Comparison of ENCODE assay signal across 8 cellular contexts in the genomic region with DNA sequence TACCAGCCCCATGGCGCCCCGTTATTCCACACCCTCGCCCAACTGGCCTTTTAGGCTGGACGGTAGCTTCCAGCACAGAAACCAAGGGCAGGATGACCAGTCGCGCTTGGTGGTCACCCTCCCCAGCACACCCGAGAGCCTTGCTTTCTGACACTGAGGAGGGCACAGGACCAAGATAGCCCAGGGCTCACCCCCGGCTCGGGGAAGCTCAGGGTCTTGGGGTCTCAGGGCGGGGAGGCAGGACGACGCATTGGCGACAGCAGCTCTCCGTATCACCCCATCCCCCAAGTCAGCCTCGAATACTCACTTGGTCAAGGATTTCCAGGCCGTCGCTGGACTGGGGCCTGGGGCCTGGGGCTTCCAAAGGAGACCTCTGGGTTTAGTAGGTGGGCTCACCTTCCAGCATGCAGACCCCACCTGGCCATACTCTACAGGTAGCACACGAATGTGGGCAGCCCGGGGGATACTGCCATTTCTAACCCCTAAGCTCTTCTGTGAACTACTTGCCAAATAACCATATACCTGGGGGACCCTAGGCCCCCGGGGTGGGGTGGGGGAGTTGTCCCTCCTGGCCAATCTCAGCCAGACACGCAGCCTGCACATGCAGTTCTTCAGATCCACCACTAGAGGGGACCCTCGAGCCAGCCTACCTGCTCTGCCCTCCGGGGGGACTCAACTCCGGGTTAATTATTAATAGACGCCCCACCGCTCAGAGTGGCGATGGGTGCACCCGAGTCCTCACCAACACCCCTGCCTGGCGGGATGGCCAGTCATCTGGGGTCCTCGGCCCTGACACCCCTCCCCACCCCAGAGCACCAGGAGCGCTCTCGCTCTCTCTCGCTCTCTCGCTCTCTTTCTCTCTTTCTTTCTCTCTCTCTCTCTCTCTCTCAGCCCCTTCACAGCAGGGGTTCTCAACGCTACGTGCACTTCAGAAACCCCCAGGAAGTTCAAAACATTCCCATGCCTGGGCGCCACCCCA. TPM values are rescaled to one million over a fixed set of nuclear protein-coding genes. Genes with fewer than 3 reads are reported as not detected.
DNase-seq lines count a peak whose midpoint lies in the region; ATAC-seq, FAIRE-seq and TF ChIP-seq lines count a peak whose summit lies in the region.

No MANE protein-coding gene starts in this region.

- H3K4me1 Mint-ChIP-seq in activated naive CD8-positive, alpha-beta T cell treated with anti-CD3 and anti-CD28 coated beads for 36 hours = peaks cover 7% of the 10 kb centered on the region

- H3K27ac ChIP-seq in right atrium auricular region (no peak overlapping the region), small intestine (ENCODE audit: low read depth in 1 of 2, low read length in 1 of 2) (no peak overlapping the region)

- H3K36me3 Mint-ChIP-seq in activated naive CD8-positive, alpha-beta T cell treated with anti-CD3 and anti-CD28 coated beads for 36 hours = no peaks in the 10 kb centered on the region

- H3K4me3 Mint-ChIP-seq in activated naive CD8-positive, alpha-beta T cell treated with anti-CD3 and anti-CD28 coated beads for 36 hours = peak overlapping the region; percentile 16

- no peak overlapping the region for H3K27ac Mint-ChIP-seq in activated naive CD8-positive, alpha-beta T cell treated with anti-CD3 and anti-CD28 coated beads for 36 hours

- FAIRE-seq in small intestine (lab: Jason Lieb, UNC) = no peak

- no peak for ATAC-seq in GM21423 (IDR thresholded peaks at IDR 0.05; ENCODE audit: unreplicated experiment)

- 40 to 50% (median 42%) methylated on average over 36 to 37 of the region's 37 CpGs for WGBS in small intestine, 3 donors

- in situ Hi-C loops in SK-MEL-5 (cut with HindIII; ENCODE audit: low pct_unique_long_range_greater_than_20kb, low sequenced_read_pairs) = no loop called here

- H3K9me3 ChIP-seq in right atrium auricular region (no peaks in the 10 kb centered on the region), small intestine (ENCODE audit: control insufficient read depth, low read depth) (no peaks in the 10 kb centered on the region)

- peak; percentile 64 for DNase-seq in COLO668 (lab: John Stamatoyannopoulos, UW; ENCODE audit: unreplicated experiment)
- peak; percentile 62 for DNase-seq in HK-2 (ENCODE audit: unreplicated experiment)
- peak; percentile 78 for DNase-seq in SK-MEL-5 (ENCODE audit: low read depth, low spot score)
- peak; percentile 68 for DNase-seq in activated naive CD8-positive, alpha-beta T cell treated with anti-CD3 and anti-CD28 coated beads for 36 hours
- DNase-seq in right atrium auricular region (ENCODE audit: low spot score) = no peak
- peak; percentile 43 for DNase-seq in small intestine
- no peak for DNase-seq in hippocampal formation (lab: John Stamatoyannopoulos, UW)

- peak; percentile 99 for TF ChIP-seq CTCF in right atrium auricular region (IDR thresholded peaks at IDR 0.05)

- H3K4me3 ChIP-seq in right atrium auricular region = peak overlapping the region in 1 of 2 donors; percentile 27
- H3K4me3 ChIP-seq in small intestine (ENCODE audit: low read depth in 1 of 2, low read length in 2 of 2) = no peak overlapping the region

- H3K36me3 ChIP-seq in right atrium auricular region (peaks cover 10% of the 10 kb centered on the region), small intestine (ENCODE audit: control insufficient read depth in 2 of 2, insufficient read depth in 2 of 2, low read length in 2 of 2) (no peaks in the 10 kb centered on the region)

- no peaks in the 10 kb centered on the region for H3K9me3 Mint-ChIP-seq in activated naive CD8-positive, alpha-beta T cell treated with anti-CD3 and anti-CD28 coated beads for 36 hours

- H3K4me1 ChIP-seq in right atrium auricular region = peaks cover 0 to 29% of the 10 kb centered on the region in 2 donors
- peaks cover 0 to 4% of the 10 kb centered on the region in 2 donors for H3K4me1 ChIP-seq in small intestine (ENCODE audit: control insufficient read depth in 2 of 2, insufficient read depth in 1 of 2, low read depth in 1 of 2, low read length in 1 of 2)

- H3K27me3 ChIP-seq in right atrium auricular region (no peaks in the 10 kb centered on the region), small intestine (ENCODE audit: control insufficient read depth in 2 of 2, insufficient read depth in 2 of 2, low read length in 2 of 2) (no peaks in the 10 kb centered on the region)

- no peaks in the 10 kb centered on the region for H3K27me3 Mint-ChIP-seq in activated naive CD8-positive, alpha-beta T cell treated with anti-CD3 and anti-CD28 coated beads for 36 hours

RNA-seq across cellular contexts. Expression of gene TBC1D16, which starts 30.0 kb away (rescaled TPM):
- total RNA-seq in SK-MEL-5 (2014; rRNA removed; shearing (Covaris generic)) = 1,021 and 1,023 TPM in 2 replicates
- 967 and 1,143 TPM in 2 replicates for polyA plus RNA-seq in SK-MEL-5 (2015; cell fraction: cytosol; rRNA removed)
- 973 and 1,036 TPM in 2 replicates for polyA plus RNA-seq in SK-MEL-5 (2015; cell fraction: nucleus; rRNA removed)
- 1 to 10 TPM; 8.8 to 9.0 TPM for total RNA-seq in activated naive CD8-positive, alpha-beta T cell treated with anti-CD3 and anti-CD28 coated beads for 36 hours
- total RNA-seq in right atrium auricular region = 10 to 100 TPM in 1 of 2 donors, 1 to 10 TPM in 1; 9.8 to 19.4 TPM
- 10 to 100 TPM in 1 of 3 donors, 1 to 10 TPM in 2; 1.6 to 27.1 (median 3.2) TPM for polyA plus RNA-seq in small intestine

RNA-seq across cellular contexts. Expression of gene CCDC40, which starts 30.8 kb away (rescaled TPM):
- 9.0 and 12.9 TPM in 2 replicates for total RNA-seq in SK-MEL-5 (2014; rRNA removed; shearing (Covaris generic))
- 9.8 and 17.5 TPM in 2 replicates for polyA plus RNA-seq in SK-MEL-5 (2015; cell fraction: cytosol; rRNA removed)
- 69.5 and 75.4 TPM in 2 replicates for polyA plus RNA-seq in SK-MEL-5 (2015; cell fraction: nucleus; rRNA removed)
- total RNA-seq in activated naive CD8-positive, alpha-beta T cell treated with anti-CD3 and anti-CD28 coated beads for 36 hours = 1 to 10 TPM; 1.2 to 1.3 TPM
- total RNA-seq in right atrium auricular region = 1 to 10 TPM; 3.0 to 9.3 TPM
- polyA plus RNA-seq in small intestine = 1 to 10 TPM in 1 of 3 donors, under 1 TPM in 2; 0.45 to 1.2 (median 0.81) TPM

Comparison
In these comparisons a context has a peak if more than half of its experiments do, and no peak if none do; other contexts are left out.
1. DNase-seq: peak in COLO668 (single experiment), HK-2 (single experiment), SK-MEL-5 (single experiment), activated naive CD8-positive, alpha-beta T cell treated with anti-CD3 and anti-CD28 coated beads for 36 hours (single experiment) and small intestine (single experiment); none in right atrium auricular region (single experiment) and hippocampal formation (0 of 2).
2. RNA of gene TBC1D16, which starts 30.0 kb away (total RNA-seq): 1,021 to 1,023 TPM in SK-MEL-5; 9.8 to 19.4 TPM in right atrium auricular region and 8.8 to 9.0 TPM in activated naive CD8-positive, alpha-beta T cell treated with anti-CD3 and anti-CD28 coated beads for 36 hours; every median in the first group is over 10 times any median in the second.